In genomic region chr11:69431893-69432738, GRCh38 we compare ENCODE assay signal across 17 cellular contexts. TPM values are rescaled to one million over a fixed set of nuclear protein-coding genes. Genes with fewer than 3 reads are reported as not detected.
DNase-seq lines count a peak whose midpoint lies in the region; ATAC-seq, FAIRE-seq and TF ChIP-seq lines count a peak whose summit lies in the region.
"Had no signal": no experiment of that assay in that cellular context is flagged by ENCODE, and none has a peak within 500 bp of the region (broad histone marks: within the 10 kb centered on the region; RNA-seq: fewer than 3 reads in every experiment).

No MANE protein-coding gene starts in this region.

- no peaks in the 10 kb centered on the region for H3K27me3 Mint-ChIP-seq in MCF 10A (ENCODE audit: insufficient read depth, unreplicated experiment)
- H3K27me3 Mint-ChIP-seq in stimulated activated memory B cell treated with anti-CD40 and anti-IgM and Interleukin-4, amounts not matched to agents 10 μg/mL and 1 μg/mL and 100 μg/mL, for 72 hours = peaks cover 60% of the 10 kb centered on the region
- H3K27me3 Mint-ChIP-seq in CD4-positive, alpha-beta T cell = peaks cover 26% of the 10 kb centered on the region

- no peak overlapping the region for H3K4me3 ChIP-seq in breast epithelium
- no peak overlapping the region for H3K4me3 ChIP-seq in lower lobe of right lung
- H3K4me3 ChIP-seq: HAP-1, Peyer's patch had no signal

- POLR2A ChIA-PET in MCF 10A (lab: Yijun Ruan, JAX) = interaction anchor here (1.3 kb wide), 1 partner anchor 12 kb away, joined by 3 read pairs; no protein-coding TSS in a partner anchor
- POLR2A ChIA-PET in CD4-positive, alpha-beta T cell (lab: Charles Lee) = no interaction called here

- ATAC-seq in lower lobe of right lung = no peak
- no peak for ATAC-seq in stimulated activated memory B cell treated with anti-CD40 and anti-IgM and Interleukin-4, amounts not matched to agents 10 μg/mL and 1 μg/mL and 100 μg/mL, for 72 hours
- ATAC-seq in CD4-positive, alpha-beta T cell (ENCODE audit: poor library complexity) = no peak

- H3K9me3 ChIP-seq in breast epithelium = no peaks in the 10 kb centered on the region
- no peaks in the 10 kb centered on the region for H3K9me3 ChIP-seq in lower lobe of right lung
- no peaks in the 10 kb centered on the region for H3K9me3 ChIP-seq in CD4-positive, alpha-beta T cell (ENCODE audit: control insufficient read depth, low read length)
- H3K9me3 ChIP-seq: HAP-1, Peyer's patch had no signal

- no peaks in the 10 kb centered on the region for H3K9me3 Mint-ChIP-seq in MCF 10A (ENCODE audit: unreplicated experiment)
- no peaks in the 10 kb centered on the region for H3K9me3 Mint-ChIP-seq in stimulated activated memory B cell treated with anti-CD40 and anti-IgM and Interleukin-4, amounts not matched to agents 10 μg/mL and 1 μg/mL and 100 μg/mL, for 72 hours
- no peaks in the 10 kb centered on the region for H3K9me3 Mint-ChIP-seq in CD4-positive, alpha-beta T cell

- intact Hi-C loops in MCF 10A (cut with micrococcal nuclease) (no loop called here), breast epithelium (cut with DNase I; ENCODE audit: low total_unique reads) (no loop called here), lower lobe of right lung (cut with DNase I) (no loop called here)
- intact Hi-C loops in CD4-positive, alpha-beta T cell (cut with DNase I, micrococcal nuclease) = loop anchor here in 1 of 2 experiments (5.0 kb wide), 1 partner anchor 35 kb away; no protein-coding TSS in a partner anchor

- no peaks in the 10 kb centered on the region for H3K36me3 Mint-ChIP-seq in MCF 10A (ENCODE audit: insufficient read depth, unreplicated experiment)
- no peaks in the 10 kb centered on the region for H3K36me3 Mint-ChIP-seq in stimulated activated memory B cell treated with anti-CD40 and anti-IgM and Interleukin-4, amounts not matched to agents 10 μg/mL and 1 μg/mL and 100 μg/mL, for 72 hours
- H3K36me3 Mint-ChIP-seq in CD4-positive, alpha-beta T cell (ENCODE audit: low read depth) = no peaks in the 10 kb centered on the region

- H3K27me3 ChIP-seq in breast epithelium (no peaks in the 10 kb centered on the region), lower lobe of right lung (ENCODE audit: low read depth) (no peaks in the 10 kb centered on the region)
- no peaks in the 10 kb centered on the region for H3K27me3 ChIP-seq in CD4-positive, alpha-beta T cell (ENCODE audit: control insufficient read depth, insufficient read depth, low read length)
- H3K27me3 ChIP-seq: Peyer's patch had no signal

- H3K4me1 ChIP-seq in breast epithelium (no peaks in the 10 kb centered on the region), lower lobe of right lung (peaks cover 2% of the 10 kb centered on the region)
- H3K4me1 ChIP-seq: Peyer's patch had no signal

- H3K27ac Mint-ChIP-seq in MCF 10A (ENCODE audit: low read depth, unreplicated experiment) = no peak overlapping the region
- no peak overlapping the region for H3K27ac Mint-ChIP-seq in stimulated activated memory B cell treated with anti-CD40 and anti-IgM and Interleukin-4, amounts not matched to agents 10 μg/mL and 1 μg/mL and 100 μg/mL, for 72 hours
- H3K27ac Mint-ChIP-seq in CD4-positive, alpha-beta T cell = no peak overlapping the region

- no peak for TF ChIP-seq POLR2A in breast epithelium (IDR thresholded peaks at IDR 0.05)

- H3K27ac ChIP-seq in breast epithelium = no peak overlapping the region
- no peak overlapping the region for H3K27ac ChIP-seq in lower lobe of right lung
- H3K27ac ChIP-seq in CD4-positive, alpha-beta T cell (ENCODE audit: low read depth, low read length) = no peak overlapping the region
- H3K27ac ChIP-seq: 22Rv1, Peyer's patch had no signal

- no peak overlapping the region for H3K4me3 Mint-ChIP-seq in MCF 10A (ENCODE audit: unreplicated experiment)
- no peak overlapping the region for H3K4me3 Mint-ChIP-seq in stimulated activated memory B cell treated with anti-CD40 and anti-IgM and Interleukin-4, amounts not matched to agents 10 μg/mL and 1 μg/mL and 100 μg/mL, for 72 hours
- no peak overlapping the region for H3K4me3 Mint-ChIP-seq in CD4-positive, alpha-beta T cell

- BruUV-seq in MCF 10A (replicated peaks; lab: Mats Ljungman, UMichigan) = no TSS peak

- CTCF ChIA-PET in MCF 10A (lab: Yijun Ruan, JAX) = no interaction called here
- CTCF ChIA-PET in CD4-positive, alpha-beta T cell (lab: Charles Lee) = no interaction called here

- no peak for TF ChIP-seq CTCF in MCF 10A (IDR thresholded peaks at IDR 0.05; ENCODE audit: unreplicated experiment)
- no peak for TF ChIP-seq CTCF in breast epithelium (IDR thresholded peaks at IDR 0.05)
- TF ChIP-seq CTCF in lower lobe of right lung (IDR thresholded peaks at IDR 0.05) = no peak
- TF ChIP-seq CTCF in CD4-positive, alpha-beta T cell (IDR thresholded peaks at IDR 0.05) = no peak

- H3K4me1 Mint-ChIP-seq in MCF 10A (ENCODE audit: insufficient read depth, unreplicated experiment) = peaks cover 20% of the 10 kb centered on the region
- H3K4me1 Mint-ChIP-seq in stimulated activated memory B cell treated with anti-CD40 and anti-IgM and Interleukin-4, amounts not matched to agents 10 μg/mL and 1 μg/mL and 100 μg/mL, for 72 hours = no peaks in the 10 kb centered on the region
- H3K4me1 Mint-ChIP-seq in CD4-positive, alpha-beta T cell (ENCODE audit: low read depth) = no peaks in the 10 kb centered on the region

- FAIRE-seq in urothelium cell line (lab: Jason Lieb, UNC) = peak; percentile 42
- FAIRE-seq: G401.6 had no signal

- H3K36me3 ChIP-seq in breast epithelium = no peaks in the 10 kb centered on the region
- H3K36me3 ChIP-seq in lower lobe of right lung = no peaks in the 10 kb centered on the region
- H3K36me3 ChIP-seq: HAP-1, Peyer's patch had no signal

- peak; percentile 13 for DNase-seq in MCF 10A (ENCODE audit: unreplicated experiment)
- DNase-seq in breast epithelium (ENCODE audit: low spot score in 2 of 2) = no peak
- DNase-seq in SW480 (ENCODE audit: low spot score) = peak; percentile 51
- peak; percentile 41 for DNase-seq in lower lobe of right lung
- peak; percentile 52 for DNase-seq in urothelium cell line (ENCODE audit: low spot score)
- DNase-seq in HT-29 (ENCODE audit: low spot score) = no peak
- DNase-seq in CD4-positive, alpha-beta T cell = no peak
- DNase-seq: COR-L47, NCI-H1105 treated with DMSO at 0.1 percent for 48 hours, NCI-H1694, NCI-H2081 treated with DMSO at 0.1 percent for 48 hours had no signal

RNA-seq across cellular contexts. Expression of gene LINC01488, which starts 49.3 kb away (rescaled TPM):
- total RNA-seq in MCF 10A (2022) = not detected in 2 replicates
- not detected for total RNA-seq in breast epithelium
- total RNA-seq in lower lobe of right lung = not detected
- total RNA-seq in HT-29 (2014; rRNA removed; shearing (Covaris generic)) = not detected in 2 replicates
- not detected for total RNA-seq in CD4-positive, alpha-beta T cell
- total RNA-seq: NCI-H460, Peyer's patch had no signal

Comparison
In these comparisons a context has a peak if more than half of its experiments do, and no peak if none do; other contexts are left out.
1. DNase-seq: peak in MCF 10A (single experiment), SW480 (single experiment), lower lobe of right lung (single experiment) and urothelium cell line (single experiment); none in breast epithelium (0 of 2), HT-29 (single experiment) and CD4-positive, alpha-beta T cell (0 of 10).